In genomic region chr17:73131993-73132595, GRCh38 we compare ENCODE assay signal across 1 cellular context.
TF ChIP-seq lines count a peak whose summit lies in the region.

No MANE protein-coding gene starts in this region.

TF ChIP-seq in GM23338, 12 proteins besides CTCF, POLR2A, EP300 and RAD21 (continued from another document):
- TF ChIP-seq, protein P1, sequence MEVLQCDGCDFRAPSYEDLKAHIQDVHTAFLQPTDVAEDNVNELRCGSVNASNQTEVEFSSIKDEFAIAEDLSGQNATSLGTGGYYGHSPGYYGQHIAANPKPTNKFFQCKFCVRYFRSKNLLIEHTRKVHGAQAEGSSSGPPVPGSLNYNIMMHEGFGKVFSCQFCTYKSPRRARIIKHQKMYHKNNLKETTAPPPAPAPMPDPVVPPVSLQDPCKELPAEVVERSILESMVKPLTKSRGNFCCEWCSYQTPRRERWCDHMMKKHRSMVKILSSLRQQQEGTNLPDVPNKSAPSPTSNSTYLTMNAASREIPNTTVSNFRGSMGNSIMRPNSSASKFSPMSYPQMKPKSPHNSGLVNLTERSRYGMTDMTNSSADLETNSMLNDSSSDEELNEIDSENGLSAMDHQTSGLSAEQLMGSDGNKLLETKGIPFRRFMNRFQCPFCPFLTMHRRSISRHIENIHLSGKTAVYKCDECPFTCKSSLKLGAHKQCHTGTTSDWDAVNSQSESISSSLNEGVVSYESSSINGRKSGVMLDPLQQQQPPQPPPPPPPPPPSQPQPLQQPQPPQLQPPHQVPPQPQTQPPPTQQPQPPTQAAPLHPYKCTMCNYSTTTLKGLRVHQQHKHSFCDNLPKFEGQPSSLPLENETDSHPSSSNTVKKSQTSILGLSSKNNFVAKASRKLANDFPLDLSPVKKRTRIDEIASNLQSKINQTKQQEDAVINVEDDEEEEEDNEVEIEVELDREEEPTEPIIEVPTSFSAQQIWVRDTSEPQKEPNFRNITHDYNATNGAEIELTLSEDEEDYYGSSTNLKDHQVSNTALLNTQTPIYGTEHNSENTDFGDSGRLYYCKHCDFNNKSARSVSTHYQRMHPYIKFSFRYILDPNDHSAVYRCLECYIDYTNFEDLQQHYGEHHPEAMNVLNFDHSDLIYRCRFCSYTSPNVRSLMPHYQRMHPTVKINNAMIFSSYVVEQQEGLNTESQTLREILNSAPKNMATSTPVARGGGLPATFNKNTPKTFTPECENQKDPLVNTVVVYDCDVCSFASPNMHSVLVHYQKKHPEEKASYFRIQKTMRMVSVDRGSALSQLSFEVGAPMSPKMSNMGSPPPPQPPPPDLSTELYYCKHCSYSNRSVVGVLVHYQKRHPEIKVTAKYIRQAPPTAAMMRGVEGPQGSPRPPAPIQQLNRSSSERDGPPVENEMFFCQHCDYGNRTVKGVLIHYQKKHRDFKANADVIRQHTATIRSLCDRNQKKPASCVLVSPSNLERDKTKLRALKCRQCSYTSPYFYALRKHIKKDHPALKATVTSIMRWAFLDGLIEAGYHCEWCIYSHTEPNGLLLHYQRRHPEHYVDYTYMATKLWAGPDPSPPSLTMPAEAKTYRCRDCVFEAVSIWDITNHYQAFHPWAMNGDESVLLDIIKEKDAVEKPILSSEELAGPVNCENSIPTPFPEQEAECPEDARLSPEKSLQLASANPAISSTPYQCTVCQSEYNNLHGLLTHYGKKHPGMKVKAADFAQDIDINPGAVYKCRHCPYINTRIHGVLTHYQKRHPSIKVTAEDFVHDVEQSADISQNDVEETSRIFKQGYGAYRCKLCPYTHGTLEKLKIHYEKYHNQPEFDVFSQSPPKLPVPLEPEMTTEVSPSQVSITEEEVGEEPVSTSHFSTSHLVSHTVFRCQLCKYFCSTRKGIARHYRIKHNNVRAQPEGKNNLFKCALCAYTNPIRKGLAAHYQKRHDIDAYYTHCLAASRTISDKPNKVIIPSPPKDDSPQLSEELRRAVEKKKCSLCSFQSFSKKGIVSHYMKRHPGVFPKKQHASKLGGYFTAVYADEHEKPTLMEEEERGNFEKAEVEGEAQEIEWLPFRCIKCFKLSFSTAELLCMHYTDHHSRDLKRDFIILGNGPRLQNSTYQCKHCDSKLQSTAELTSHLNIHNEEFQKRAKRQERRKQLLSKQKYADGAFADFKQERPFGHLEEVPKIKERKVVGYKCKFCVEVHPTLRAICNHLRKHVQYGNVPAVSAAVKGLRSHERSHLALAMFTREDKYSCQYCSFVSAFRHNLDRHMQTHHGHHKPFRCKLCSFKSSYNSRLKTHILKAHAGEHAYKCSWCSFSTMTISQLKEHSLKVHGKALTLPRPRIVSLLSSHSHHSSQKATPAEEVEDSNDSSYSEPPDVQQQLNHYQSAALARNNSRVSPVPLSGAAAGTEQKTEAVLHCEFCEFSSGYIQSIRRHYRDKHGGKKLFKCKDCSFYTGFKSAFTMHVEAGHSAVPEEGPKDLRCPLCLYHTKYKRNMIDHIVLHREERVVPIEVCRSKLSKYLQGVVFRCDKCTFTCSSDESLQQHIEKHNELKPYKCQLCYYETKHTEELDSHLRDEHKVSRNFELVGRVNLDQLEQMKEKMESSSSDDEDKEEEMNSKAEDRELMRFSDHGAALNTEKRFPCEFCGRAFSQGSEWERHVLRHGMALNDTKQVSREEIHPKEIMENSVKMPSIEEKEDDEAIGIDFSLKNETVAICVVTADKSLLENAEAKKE (CRISPR knock-in tag; IDR thresholded peaks at IDR 0.05): no peak
